Comparison of ENCODE assay signal across 21 cellular contexts in the genomic region with DNA sequence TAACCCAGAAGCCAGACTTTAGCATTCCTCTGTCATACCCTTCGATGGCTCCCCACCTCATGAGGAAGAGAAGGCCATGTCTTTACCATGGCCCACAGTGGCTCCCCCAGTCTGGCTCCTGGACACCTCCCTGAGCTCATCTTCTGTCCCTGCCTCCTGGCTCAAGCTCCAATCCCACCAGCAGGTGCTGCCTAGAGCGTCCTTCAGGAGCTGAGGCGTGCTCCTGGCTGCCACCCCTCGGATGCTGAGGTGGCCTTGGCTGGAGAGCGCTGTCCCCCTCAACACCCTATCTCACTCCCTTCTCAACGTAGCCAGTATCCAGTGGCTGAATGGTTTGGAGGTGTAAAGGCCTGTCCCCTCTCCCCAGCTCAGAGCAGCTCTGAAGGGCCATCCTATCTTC. TPM values are rescaled to one million over a fixed set of nuclear protein-coding genes. Genes with fewer than 3 reads are reported as not detected.
A peak's percentile ranks its signal among the peaks of the same experiment; 100 is the strongest.
DNase-seq lines count a peak whose midpoint lies in the region; ATAC-seq, FAIRE-seq and TF ChIP-seq lines count a peak whose summit lies in the region.
"Had no signal": no experiment of that assay in that cellular context is flagged by ENCODE, and none has a peak within 500 bp of the region (broad histone marks: within the 10 kb centered on the region; RNA-seq: fewer than 3 reads in every experiment).

No MANE protein-coding gene starts in this region.

- H3K4me3 ChIP-seq in esophagus squamous epithelium (no peak overlapping the region), tibial artery (no peak overlapping the region)
- H3K4me3 ChIP-seq: BLaER1 treated with 17β-estradiol and CSF1 and Interleukin-3, amounts not matched to agents 10 nM and 100 nM; GM23338 had no signal

- H3K27me3 ChIP-seq in esophagus squamous epithelium (no peaks in the 10 kb centered on the region), tibial artery (no peaks in the 10 kb centered on the region)
- H3K27me3 ChIP-seq: BLaER1 treated with 17β-estradiol and CSF1 and Interleukin-3, amounts not matched to agents 10 nM and 100 nM had no signal

- CTCF ChIA-PET in RWPE1 (lab: Yijun Ruan, JAX), result interaction anchor here (0.6 kb wide), 1 partner anchor 15 kb away, joined by 3 read pairs; no protein-coding TSS in a partner anchor

- 88 to 94% methylated on average over 6 of the region's 6 CpGs for WGBS in esophagus squamous epithelium, 2 donors

- POLR2A ChIA-PET in RWPE1 (lab: Yijun Ruan, JAX; ENCODE audit: low non-redundant PET), result no interaction called here

- no peaks in the 10 kb centered on the region for H3K36me3 Mint-ChIP-seq in activated naive CD4-positive, alpha-beta T cell treated with anti-CD3 and anti-CD28 coated beads, Interleukin-2, amount 50 U/mL, for 24 hours
- no peaks in the 10 kb centered on the region for H3K36me3 Mint-ChIP-seq in activated T-helper 17 cell treated with anti-CD3 and anti-CD28 coated beads, Interleukin-2, amount 50 U/mL, for 72 hours (ENCODE audit: low read depth)
- H3K36me3 Mint-ChIP-seq: CD8-positive, alpha-beta T cell had no signal

- H3K27ac ChIP-seq in RWPE1 (peak overlapping the region; percentile 32; the same call in 1 of the 2 replicates), esophagus squamous epithelium (peak overlapping the region in 3 of 4 donors; percentile 84 to 89 (median 87)), tibial artery (no peak overlapping the region)
- H3K27ac ChIP-seq: HL-60 had no signal

- no peak for TF ChIP-seq CTCF in RWPE1 (conservative IDR thresholded peaks at IDR 0.05; ENCODE audit: low read depth)
- TF ChIP-seq CTCF in esophagus squamous epithelium (IDR thresholded peaks at IDR 0.05), result no peak
- no peak for TF ChIP-seq CTCF in tibial artery (IDR thresholded peaks at IDR 0.05)

- peaks cover 25% of the 10 kb centered on the region for H3K4me1 Mint-ChIP-seq in activated naive CD4-positive, alpha-beta T cell treated with anti-CD3 and anti-CD28 coated beads, Interleukin-2, amount 50 U/mL, for 24 hours
- peaks cover 23% of the 10 kb centered on the region for H3K4me1 Mint-ChIP-seq in activated T-helper 17 cell treated with anti-CD3 and anti-CD28 coated beads, Interleukin-2, amount 50 U/mL, for 72 hours

- DNase-seq in activated naive CD4-positive, alpha-beta T cell treated with anti-CD3 and anti-CD28 coated beads, Interleukin-2, amount 50 U/mL, for 16 hours, result no peak
- no peak for DNase-seq in RWPE1 (ENCODE audit: low spot score)
- DNase-seq in esophagus squamous epithelium (lab: John Stamatoyannopoulos, UW), result no peak
- no peak for DNase-seq in GM19239 (ENCODE audit: insufficient read length, low spot score)
- DNase-seq in tibial artery, result no peak
- DNase-seq: Calu3; CD8-positive, alpha-beta T cell; DMS79 treated with DMSO at 0.1 percent for 48 hours; HCEC 1CT; IMR-90 had no signal

- no peak overlapping the region for H3K4me3 Mint-ChIP-seq in activated naive CD4-positive, alpha-beta T cell treated with anti-CD3 and anti-CD28 coated beads, Interleukin-2, amount 50 U/mL, for 24 hours
- no peak overlapping the region for H3K4me3 Mint-ChIP-seq in activated T-helper 17 cell treated with anti-CD3 and anti-CD28 coated beads, Interleukin-2, amount 50 U/mL, for 72 hours
- H3K4me3 Mint-ChIP-seq: B cell; CD8-positive, alpha-beta T cell; GM23338 had no signal

- peak overlapping the region; percentile 13 for H3K27ac Mint-ChIP-seq in activated naive CD4-positive, alpha-beta T cell treated with anti-CD3 and anti-CD28 coated beads, Interleukin-2, amount 50 U/mL, for 24 hours
- peak overlapping the region; percentile 7 for H3K27ac Mint-ChIP-seq in activated T-helper 17 cell treated with anti-CD3 and anti-CD28 coated beads, Interleukin-2, amount 50 U/mL, for 72 hours
- H3K27ac Mint-ChIP-seq: B cell; CD8-positive, alpha-beta T cell; GM23338 had no signal

- H3K27me3 Mint-ChIP-seq in activated naive CD4-positive, alpha-beta T cell treated with anti-CD3 and anti-CD28 coated beads, Interleukin-2, amount 50 U/mL, for 24 hours, result no peaks in the 10 kb centered on the region
- no peaks in the 10 kb centered on the region for H3K27me3 Mint-ChIP-seq in activated T-helper 17 cell treated with anti-CD3 and anti-CD28 coated beads, Interleukin-2, amount 50 U/mL, for 72 hours
- H3K27me3 Mint-ChIP-seq: B cell had no signal

- intact Hi-C loops in esophagus squamous epithelium (cut with DNase I) (loop anchor here (5.0 kb wide), 1 partner anchor 42 kb away; no protein-coding TSS in a partner anchor), tibial artery (cut with DNase I; ENCODE audit: low total_unique reads) (no loop called here)

- H3K9me3 ChIP-seq in esophagus squamous epithelium (no peaks in the 10 kb centered on the region), tibial artery (no peaks in the 10 kb centered on the region)

- H3K36me3 ChIP-seq in esophagus squamous epithelium, result no peaks in the 10 kb centered on the region
- H3K36me3 ChIP-seq in tibial artery, result no peaks in the 10 kb centered on the region
- H3K36me3 ChIP-seq: BLaER1 treated with 17β-estradiol and CSF1 and Interleukin-3, amounts not matched to agents 10 nM and 100 nM had no signal

- no peak for TF ChIP-seq POLR2A in esophagus squamous epithelium (IDR thresholded peaks at IDR 0.05)

- no peaks in the 10 kb centered on the region for H3K9me3 Mint-ChIP-seq in activated naive CD4-positive, alpha-beta T cell treated with anti-CD3 and anti-CD28 coated beads, Interleukin-2, amount 50 U/mL, for 24 hours
- no peaks in the 10 kb centered on the region for H3K9me3 Mint-ChIP-seq in activated T-helper 17 cell treated with anti-CD3 and anti-CD28 coated beads, Interleukin-2, amount 50 U/mL, for 72 hours
- H3K9me3 Mint-ChIP-seq: CD8-positive, alpha-beta T cell; GM23338 had no signal

- peaks cover 24 to 80% (median 35%) of the 10 kb centered on the region in 3 donors for H3K4me1 ChIP-seq in esophagus squamous epithelium
- peaks cover 0 to 54% (median 25%) of the 10 kb centered on the region in 4 donors for H3K4me1 ChIP-seq in tibial artery

- FAIRE-seq in GM19239 (lab: Jason Lieb, UNC), result no peak
- FAIRE-seq: G401.6, GM12891, GM18507, H54 had no signal

- no peak for ATAC-seq in activated T-helper 17 cell treated with anti-CD3 and anti-CD28 coated beads, Interleukin-2, amount 50 U/mL, for 72 hours (replicated peaks)
- ATAC-seq in HG03342 (IDR thresholded peaks at IDR 0.05; ENCODE audit: unreplicated experiment), result no peak
- ATAC-seq: CD8-positive, alpha-beta T cell; GM23338 had no signal

RNA-seq across cellular contexts. Expression of a gene that starts 47.4 kb away (rescaled TPM):
- total RNA-seq in activated T-helper 17 cell treated with anti-CD3 and anti-CD28 coated beads, Interleukin-2, amount 50 U/mL, for 72 hours, result 10 to 100 TPM; 57.3 to 68.2 TPM
- 10 to 100 TPM; 32.9 to 69.6 (median 63.3) TPM for total RNA-seq in esophagus squamous epithelium

RNA-seq across cellular contexts. Expression of a gene that starts 55.3 kb away (rescaled TPM):
- total RNA-seq in activated T-helper 17 cell treated with anti-CD3 and anti-CD28 coated beads, Interleukin-2, amount 50 U/mL, for 72 hours, result 10 to 100 TPM; 21.1 to 40.8 TPM
- 10 to 100 TPM; 11.4 to 14.3 (median 13.1) TPM for total RNA-seq in esophagus squamous epithelium

Comparison
In these comparisons a context has a peak if more than half of its experiments do, and no peak if none do; other contexts are left out.
1. H3K27ac ChIP-seq: peak in RWPE1 (single experiment) and esophagus squamous epithelium (3 of 4); none in tibial artery (0 of 2).